In genomic region chr22:38984782-38985757, GRCh38 we compare ENCODE assay signal across 8 cellular contexts. TPM values are rescaled to one million over a fixed set of nuclear protein-coding genes. Genes with fewer than 3 reads are reported as not detected.
DNase-seq lines count a peak whose midpoint lies in the region; ATAC-seq, FAIRE-seq and TF ChIP-seq lines count a peak whose summit lies in the region.
"Not testable (repeated sequence)": the region's sequence is repeated elsewhere in the genome, so short reads cannot be mapped to it uniquely, and the experiment has no call there.

No MANE protein-coding gene starts in this region.

- H3K36me3 Mint-ChIP-seq in chondrocyte (ENCODE audit: low read depth) = not testable (repeated sequence)

- H3K4me1 ChIP-seq in pancreas = peaks cover 3 to 19% (median 11%) of the 10 kb centered on the region in 3 donors

- not testable (repeated sequence) for TF ChIP-seq CTCF in chondrocyte (IDR thresholded peaks at IDR 0.05); pancreas (IDR thresholded peaks at IDR 0.05)

- 15 to 19% methylated on average over 9 of the region's 9 CpGs for WGBS in pancreas, 2 donors

- H3K9me3 ChIP-seq in pancreas = not testable (repeated sequence)

- ATAC-seq in GM18499 (IDR thresholded peaks at IDR 0.05; ENCODE audit: insufficient read depth, unreplicated experiment) (peak; percentile 85), HG03521 (IDR thresholded peaks at IDR 0.05; ENCODE audit: unreplicated experiment) (peak; percentile 66), pancreas (peak; percentile 66 to 80 (median 72))
- peak; percentile 89 for ATAC-seq in stimulated activated naive CD8-positive, alpha-beta T cell treated with anti-CD3 and anti-CD28 coated beads, Interleukin-15, amount 100 ng/mL, for 72 hours

- H3K27me3 Mint-ChIP-seq in chondrocyte (ENCODE audit: low read depth) = not testable (repeated sequence)
- H3K27me3 Mint-ChIP-seq in stimulated activated naive CD8-positive, alpha-beta T cell treated with anti-CD3 and anti-CD28 coated beads, Interleukin-15, amount 100 ng/mL, for 72 hours = peaks cover 10% of the 10 kb centered on the region

- H3K4me3 ChIP-seq in pancreas = not testable (repeated sequence)

- H3K27me3 ChIP-seq in pancreas = not testable (repeated sequence)

- not testable (repeated sequence) for H3K9me3 Mint-ChIP-seq in chondrocyte (ENCODE audit: low read depth)
- peaks cover 9 to 22% of the 10 kb centered on the region in 2 donors for H3K9me3 Mint-ChIP-seq in stimulated activated naive CD8-positive, alpha-beta T cell treated with anti-CD3 and anti-CD28 coated beads, Interleukin-15, amount 100 ng/mL, for 72 hours

- not testable (repeated sequence) for H3K4me3 Mint-ChIP-seq in chondrocyte (ENCODE audit: unreplicated experiment)
- peak overlapping the region; percentile 42 to 51 for H3K4me3 Mint-ChIP-seq in stimulated activated naive CD8-positive, alpha-beta T cell treated with anti-CD3 and anti-CD28 coated beads, Interleukin-15, amount 100 ng/mL, for 72 hours

- DNase-seq in H54 (ENCODE audit: insufficient read length, low spot score) = not testable (repeated sequence)
- DNase-seq in NK-92 treated with Interleukin-12 subunit alpha and Interleukin-12 subunit beta, amount 100 ng/mL, for 24 hours (lab: John Stamatoyannopoulos, UW) = peak; percentile 80
- peak; percentile 57 to 80 for DNase-seq in activated CD8-positive, alpha-beta memory T cell treated with anti-CD3 and anti-CD28 coated beads for 4 hours (ENCODE audit: low read depth in 2 of 2)
- DNase-seq in chondrocyte (ENCODE audit: low spot score) (peak; percentile 33), pancreas (peak; percentile 64 to 95 (median 90))
- DNase-seq in stimulated activated naive CD8-positive, alpha-beta T cell treated with anti-CD3 and anti-CD28 coated beads, Interleukin-15, amount 100 ng/mL, for 72 hours = peak; percentile 82 to 95

- TF ChIP-seq POLR2A in H54 (IDR thresholded peaks at IDR 0.05; ENCODE audit: low read depth, low read length) = not testable (repeated sequence)

- H3K4me1 Mint-ChIP-seq in chondrocyte (ENCODE audit: low read depth) = peaks cover 17% of the 10 kb centered on the region
- H3K4me1 Mint-ChIP-seq in stimulated activated naive CD8-positive, alpha-beta T cell treated with anti-CD3 and anti-CD28 coated beads, Interleukin-15, amount 100 ng/mL, for 72 hours = peaks cover 93% of the 10 kb centered on the region

- intact Hi-C loops in pancreas (cut with DNase I) = not testable (repeated sequence)

- H3K36me3 ChIP-seq in pancreas = not testable (repeated sequence)

- not testable (repeated sequence) for H3K27ac Mint-ChIP-seq in chondrocyte (ENCODE audit: unreplicated experiment)
- H3K27ac Mint-ChIP-seq in stimulated activated naive CD8-positive, alpha-beta T cell treated with anti-CD3 and anti-CD28 coated beads, Interleukin-15, amount 100 ng/mL, for 72 hours = peak overlapping the region; percentile 72 to 84

- peak overlapping the region; percentile 47 to 81 (median 79) for H3K27ac ChIP-seq in pancreas

- FAIRE-seq in H54 (lab: Jason Lieb, UNC) = peak; percentile 15
- FAIRE-seq in pancreas (lab: Jason Lieb, UNC) = not testable (repeated sequence)

RNA-seq across cellular contexts. Expression of gene APOBEC3B, which starts 2.9 kb away (rescaled TPM):
- total RNA-seq in chondrocyte (1.5 to 2.9 TPM (median 2.4 TPM) in 3 replicates), pancreas (10 to 100 TPM in 1 of 6 donors, 1 to 10 TPM in 4, under 1 TPM in 1; 0.60 to 10.2 (median 2.7) TPM)
- 1 to 10 TPM; 2.4 to 4.7 TPM for polyA plus RNA-seq in pancreas

RNA-seq across cellular contexts. Expression of gene APOBEC3A, which starts 27.7 kb away (rescaled TPM):
- total RNA-seq in chondrocyte = not detected in 3 replicates
- total RNA-seq in pancreas = 1 to 10 TPM in 1 of 6 donors, under 1 TPM in 4, not detected in 1; 0.24 to 1.1 (median 0.64) TPM
- polyA plus RNA-seq in pancreas = under 1 TPM in 1 of 2 donors, not detected in 1; 0.07 TPM

RNA-seq across cellular contexts. Expression of gene APOBEC3C, which starts 29.0 kb away (rescaled TPM):
- total RNA-seq in chondrocyte (17.2 to 22.3 TPM (median 21.3 TPM) in 3 replicates), pancreas (10 to 100 TPM in 1 of 6 donors, 1 to 10 TPM in 5; 2.5 to 12.0 (median 4.2) TPM)
- 1 to 10 TPM; 5.3 to 7.9 TPM for polyA plus RNA-seq in pancreas

RNA-seq across cellular contexts. Expression of gene APOBEC3D, which starts 35.9 kb away (rescaled TPM):
- total RNA-seq in chondrocyte (0.37 to 0.79 TPM (median 0.44 TPM) in 3 replicates), pancreas (1 to 10 TPM in 2 of 6 donors, under 1 TPM in 3, not detected in 1; 0.37 to 1.6 (median 0.66) TPM)
- polyA plus RNA-seq in pancreas = 1 to 10 TPM in 1 of 2 donors, under 1 TPM in 1; 0.63 to 1.6 TPM

RNA-seq across cellular contexts. Expression of gene APOBEC3F, which starts 55.6 kb away (rescaled TPM):
- 5.3 to 8.3 TPM (median 6.5 TPM) in 3 replicates for total RNA-seq in chondrocyte
- total RNA-seq in pancreas = 1 to 10 TPM; 1.7 to 8.6 (median 3.1) TPM
- 1 to 10 TPM; 4.2 to 6.9 TPM for polyA plus RNA-seq in pancreas
